Comparison of ENCODE assay signal across 13 cellular contexts in the genomic region with DNA sequence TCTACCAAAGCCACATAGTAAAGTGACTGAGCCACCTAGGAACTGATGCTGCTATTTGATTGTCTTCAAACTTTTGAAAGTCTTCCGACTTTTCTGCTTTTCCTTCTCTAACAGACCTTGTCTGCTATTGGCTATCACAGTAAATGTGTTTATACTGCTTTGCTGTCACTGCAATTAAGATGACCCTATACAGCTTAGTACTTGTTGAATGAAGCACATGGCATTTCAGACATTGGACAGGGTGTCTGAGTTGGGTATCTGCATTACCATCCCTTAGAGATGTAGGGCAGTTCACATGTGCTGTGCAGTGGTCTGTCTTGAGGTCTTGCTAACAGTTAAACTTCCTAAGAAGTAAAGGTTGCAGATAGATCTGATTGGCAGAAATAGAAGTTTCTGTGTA. TPM values are rescaled to one million over a fixed set of nuclear protein-coding genes. Genes with fewer than 3 reads are reported as not detected.
DNase-seq lines count a peak whose midpoint lies in the region; ATAC-seq and TF ChIP-seq lines count a peak whose summit lies in the region.
"Had no signal": no experiment of that assay in that cellular context is flagged by ENCODE, and none has a peak within 500 bp of the region (broad histone marks: within the 10 kb centered on the region; RNA-seq: fewer than 3 reads in every experiment).

No MANE protein-coding gene starts in this region.

- H3K4me3 Mint-ChIP-seq in activated CD8-positive, alpha-beta T cell treated with anti-CD3 and anti-CD28 coated beads, Interleukin-2, amount 10 ng/mL, durations not matched to agents 7 days and 5 days, result peak overlapping the region; percentile 26
- H3K4me3 Mint-ChIP-seq in naive thymus-derived CD4-positive, alpha-beta T cell, result peak overlapping the region in 7 of 10 donors; percentile 6 to 99 (median 53)

- peaks cover 21% of the 10 kb centered on the region for H3K36me3 Mint-ChIP-seq in activated CD8-positive, alpha-beta T cell treated with anti-CD3 and anti-CD28 coated beads, Interleukin-2, amount 10 ng/mL, durations not matched to agents 7 days and 5 days (ENCODE audit: low read depth)
- H3K36me3 Mint-ChIP-seq in naive thymus-derived CD4-positive, alpha-beta T cell, result peaks cover 0 to 5% (median 0%) of the 10 kb centered on the region in 5 donors

- H3K27ac ChIP-seq in SK-N-SH (ENCODE audit: low read depth in 2 of 2, low read length in 1 of 2), result no peak overlapping the region; a peak in 1 of 4 replicates
- no peak overlapping the region for H3K27ac ChIP-seq in naive thymus-derived CD4-positive, alpha-beta T cell (ENCODE audit: low read depth, low read length)
- H3K27ac ChIP-seq: tibial nerve had no signal

- H3K4me3 ChIP-seq in SK-N-SH (ENCODE audit: low read depth in 2 of 2, low read length in 1 of 2), result no peak overlapping the region
- H3K4me3 ChIP-seq in HFF-Myc (replicated peaks; ENCODE audit: low read depth, low read length), result peak overlapping the region; percentile 59
- H3K4me3 ChIP-seq in naive thymus-derived CD4-positive, alpha-beta T cell (ENCODE audit: low read length), result no peak overlapping the region
- H3K4me3 ChIP-seq: tibial nerve had no signal

- peaks cover 80% of the 10 kb centered on the region for H4K20me1 ChIP-seq in SK-N-SH (ENCODE audit: insufficient read depth)

- H3K27me3 ChIP-seq in SK-N-SH (ENCODE audit: insufficient read depth), result no peaks in the 10 kb centered on the region
- H3K27me3 ChIP-seq in naive thymus-derived CD4-positive, alpha-beta T cell (ENCODE audit: control insufficient read depth in 2 of 2, insufficient read depth in 2 of 2, low read length in 2 of 2), result no peaks in the 10 kb centered on the region
- H3K27me3 ChIP-seq: tibial nerve had no signal

- no peaks in the 10 kb centered on the region for H3K27me3 Mint-ChIP-seq in activated CD8-positive, alpha-beta T cell treated with anti-CD3 and anti-CD28 coated beads, Interleukin-2, amount 10 ng/mL, durations not matched to agents 7 days and 5 days (ENCODE audit: low read depth)
- H3K27me3 Mint-ChIP-seq in naive thymus-derived CD4-positive, alpha-beta T cell, result no peaks in the 10 kb centered on the region

- no peak for TF ChIP-seq CTCF in SK-N-SH (IDR thresholded peaks at IDR 0.05)
- TF ChIP-seq CTCF in HFF-Myc (IDR thresholded peaks at IDR 0.05; ENCODE audit: low read depth, low read length, missing control alignments), result no peak

- no peaks in the 10 kb centered on the region for H3K9me3 ChIP-seq in SK-N-SH
- H3K9me3 ChIP-seq in naive thymus-derived CD4-positive, alpha-beta T cell (ENCODE audit: control insufficient read depth in 2 of 3, low read length in 3 of 3), result no peaks in the 10 kb centered on the region
- H3K9me3 ChIP-seq: tibial nerve had no signal

- intact Hi-C loops in naive thymus-derived CD4-positive, alpha-beta T cell (cut with micrococcal nuclease), result loop anchor here (10.0 kb wide), 6 partner anchors 73 to 1247 kb away; a partner anchor contains a TSS
- intact Hi-C loops in sciatic nerve (cut with DNase I), result no loop called here

- no peak overlapping the region for H2AFZ ChIP-seq in SK-N-SH (ENCODE audit: low read depth)

- no peak for TF ChIP-seq RAD21 in SK-N-SH (IDR thresholded peaks at IDR 0.05; ENCODE audit: low read length)

- no peak overlapping the region for H3K9ac ChIP-seq in SK-N-SH

- H3F3A ChIP-seq in SK-N-SH (replicated peaks; ENCODE audit: insufficient read depth), result peaks cover 3% of the 10 kb centered on the region

- H3K4me1 Mint-ChIP-seq in activated CD8-positive, alpha-beta T cell treated with anti-CD3 and anti-CD28 coated beads, Interleukin-2, amount 10 ng/mL, durations not matched to agents 7 days and 5 days (ENCODE audit: low read depth), result peaks cover 46% of the 10 kb centered on the region
- H3K4me1 Mint-ChIP-seq in naive thymus-derived CD4-positive, alpha-beta T cell, result peaks cover 42 to 79% (median 64%) of the 10 kb centered on the region in 7 donors

- POLR2A ChIA-PET in SK-N-SH (lab: Yijun Ruan, JAX), result no interaction called here
- POLR2A ChIA-PET in activated CD8-positive, alpha-beta T cell treated with anti-CD3 and anti-CD28 coated beads, Interleukin-2, amount 10 ng/mL, durations not matched to agents 7 days and 5 days (lab: Charles Lee), result interaction anchor here (1.5 kb wide), 1 partner anchor 27 kb away, joined by 7 read pairs; a partner anchor contains a TSS
- POLR2A ChIA-PET in naive thymus-derived CD4-positive, alpha-beta T cell (lab: Charles Lee), result no interaction called here

- no peak for TF ChIP-seq EP300 in SK-N-SH (IDR thresholded peaks at IDR 0.05; ENCODE audit: borderline replicate concordance in 1 of 2, low read depth in 1 of 2, low read length in 1 of 2)

- no peaks in the 10 kb centered on the region for H3K9me3 Mint-ChIP-seq in activated CD8-positive, alpha-beta T cell treated with anti-CD3 and anti-CD28 coated beads, Interleukin-2, amount 10 ng/mL, durations not matched to agents 7 days and 5 days (ENCODE audit: insufficient read depth)
- peaks cover 0 to 5% (median 0%) of the 10 kb centered on the region in 11 donors for H3K9me3 Mint-ChIP-seq in naive thymus-derived CD4-positive, alpha-beta T cell

- H3K27ac Mint-ChIP-seq in activated CD8-positive, alpha-beta T cell treated with anti-CD3 and anti-CD28 coated beads, Interleukin-2, amount 10 ng/mL, durations not matched to agents 7 days and 5 days, result no peak overlapping the region
- H3K27ac Mint-ChIP-seq in naive thymus-derived CD4-positive, alpha-beta T cell, result peak overlapping the region in 1 of 9 donors; percentile 52

- DNase-seq in SK-N-SH (no peak), HFF-Myc (ENCODE audit: extremely low read depth, low read depth) (no peak), sciatic nerve (ENCODE audit: low spot score) (no peak), COR-L47 (lab: John Stamatoyannopoulos, UW) (no peak)
- DNase-seq in activated CD8-positive, alpha-beta T cell treated with anti-CD3 and anti-CD28 coated beads, Interleukin-2, amount 10 ng/mL, durations not matched to agents 7 days and 5 days, result no peak
- no peak for DNase-seq in naive thymus-derived CD4-positive, alpha-beta T cell
- DNase-seq: DMS79, kidney glomerular epithelial cell, NCI-H2029 treated with DMSO at 0.1 percent for 48 hours, small intestine had no signal

- peaks cover 12 to 24% of the 10 kb centered on the region in 2 experiments for H3K36me3 ChIP-seq in SK-N-SH (replicated peaks in 1 of 2; ENCODE audit: control insufficient read depth in 1 of 2, insufficient read depth in 2 of 2, low read length in 1 of 2)
- peaks cover 3 to 7% (median 3%) of the 10 kb centered on the region in 3 experiments for H3K36me3 ChIP-seq in naive thymus-derived CD4-positive, alpha-beta T cell (ENCODE audit: control insufficient read depth in 2 of 3, insufficient read depth in 3 of 3, low read length in 3 of 3)

- no peaks in the 10 kb centered on the region for H3K9me2 ChIP-seq in SK-N-SH

- peaks cover 86% of the 10 kb centered on the region for H3K79me2 ChIP-seq in SK-N-SH (ENCODE audit: insufficient read depth)

- H3K4me2 ChIP-seq in SK-N-SH, result peak overlapping the region; percentile 88; the same call in 1 of the 2 replicates

- peaks cover 20 to 32% of the 10 kb centered on the region in 2 experiments; a peak in 3 of 4 replicates for H3K4me1 ChIP-seq in SK-N-SH (ENCODE audit: control insufficient read depth in 1 of 2, insufficient read depth in 2 of 2, low read depth in 1 of 2, low read length in 1 of 2)
- H3K4me1 ChIP-seq in naive thymus-derived CD4-positive, alpha-beta T cell (ENCODE audit: control insufficient read depth in 2 of 2, insufficient read depth in 2 of 2, low read length in 2 of 2), result peaks cover 28% of the 10 kb centered on the region in 2 donors

- 70% methylated on average over 1 of the region's 1 CpG for WGBS in SK-N-SH (ENCODE audit: low lambda C conversion rate)

- CTCF ChIA-PET in SK-N-SH (lab: Yijun Ruan, JAX), result no interaction called here
- CTCF ChIA-PET in activated CD8-positive, alpha-beta T cell treated with anti-CD3 and anti-CD28 coated beads, Interleukin-2, amount 10 ng/mL, durations not matched to agents 7 days and 5 days (lab: Charles Lee), result no interaction called here
- CTCF ChIA-PET in naive thymus-derived CD4-positive, alpha-beta T cell (lab: Charles Lee), result no interaction called here

- ATAC-seq in SK-N-SH treated with all-trans-retinoic acid at 6 μM for 48 hours (no peak), GM19324 (IDR thresholded peaks at IDR 0.05; ENCODE audit: low FRiP score, unreplicated experiment) (no peak), sciatic nerve (no peak)
- ATAC-seq in activated CD8-positive, alpha-beta T cell treated with anti-CD3 and anti-CD28 coated beads, Interleukin-2, amount 10 ng/mL, durations not matched to agents 7 days and 5 days, result no peak
- no peak for ATAC-seq in naive thymus-derived CD4-positive, alpha-beta T cell

TF ChIP-seq in SK-N-SH, 30 proteins besides CTCF, POLR2A, EP300 and RAD21 (continues in another document):
- TF ChIP-seq MXI1 (IDR thresholded peaks at IDR 0.05; ENCODE audit: low read depth, low read length), result peak; percentile 78

TF ChIP-seq in SK-N-SH treated with all-trans-retinoic acid at 6 μM for 48 hours, 23 proteins besides CTCF, POLR2A, EP300 and RAD21 (continues in another document):
- TF ChIP-seq ARNTL (CRISPR knock-in tag; IDR thresholded peaks at IDR 0.05; ENCODE audit: borderline replicate concordance, low read depth) (no peak), CSDC2 (CRISPR knock-in tag; IDR thresholded peaks at IDR 0.05) (no peak), SNAI2 (CRISPR knock-in tag; IDR thresholded peaks at IDR 0.05) (no peak), ZNF565 (CRISPR knock-in tag; conservative IDR thresholded peaks at IDR 0.05; ENCODE audit: low read depth) (no peak)

RNA-seq across cellular contexts. Expression of a gene that starts 3.6 kb away (rescaled TPM):
- polyA plus RNA-seq in SK-N-SH (2012; rRNA removed), result 35.1 and 48.5 TPM in 2 replicates
- 50.9 and 56.2 TPM in 2 replicates for polyA plus RNA-seq in SK-N-SH (2012; cell fraction: cytosol; rRNA removed)
- 18.7 and 46.9 TPM in 2 replicates for polyA plus RNA-seq in SK-N-SH (2012; cell fraction: nucleus; rRNA removed)
- total RNA-seq in activated CD8-positive, alpha-beta T cell treated with anti-CD3 and anti-CD28 coated beads, Interleukin-2, amount 10 ng/mL, durations not matched to agents 7 days and 5 days, result 10 to 100 TPM; 70.3 to 81.2 TPM
- 10 to 100 TPM; 49.6 to 75.0 (median 63.9) TPM for total RNA-seq in naive thymus-derived CD4-positive, alpha-beta T cell
- polyA plus RNA-seq in naive thymus-derived CD4-positive, alpha-beta T cell, result 10 to 100 TPM; 44.4 to 46.6 TPM
- total RNA-seq in sciatic nerve, result 47.9 TPM

RNA-seq across cellular contexts. Expression of a gene that starts 27.9 kb away (rescaled TPM):
- 11.0 and 11.4 TPM in 2 replicates for polyA plus RNA-seq in SK-N-SH (2012; rRNA removed)
- 13.7 and 16.6 TPM in 2 replicates for polyA plus RNA-seq in SK-N-SH (2012; cell fraction: cytosol; rRNA removed)
- 11.6 and 13.2 TPM in 2 replicates for polyA plus RNA-seq in SK-N-SH (2012; cell fraction: nucleus; rRNA removed)
- 10 to 100 TPM; 15.1 to 15.5 TPM for total RNA-seq in activated CD8-positive, alpha-beta T cell treated with anti-CD3 and anti-CD28 coated beads, Interleukin-2, amount 10 ng/mL, durations not matched to agents 7 days and 5 days
- 10 to 100 TPM; 14.8 to 24.5 (median 20.5) TPM for total RNA-seq in naive thymus-derived CD4-positive, alpha-beta T cell
- 10 to 100 TPM; 18.6 to 25.2 TPM for polyA plus RNA-seq in naive thymus-derived CD4-positive, alpha-beta T cell
- 14.0 TPM for total RNA-seq in sciatic nerve
